In genomic region chr1:230390371-230390770, GRCh38 we compare ENCODE assay signal across 8 cellular contexts. TPM values are rescaled to one million over a fixed set of nuclear protein-coding genes. Genes with fewer than 3 reads are reported as not detected.
"Had no signal": no experiment of that assay in that cellular context is flagged by ENCODE, and none has a peak within 500 bp of the region (broad histone marks: within the 10 kb centered on the region; RNA-seq: fewer than 3 reads in every experiment).

No MANE protein-coding gene starts in this region.

- H3K27ac ChIP-seq: HL-60 had no signal

- DNase-seq: GOT3, H9, HCEC 1CT, KBM-7 had no signal

- ATAC-seq: HepG2 had no signal

- H3K4me3 Mint-ChIP-seq: H9, IgD-negative memory B cell had no signal

- H3K9me3 Mint-ChIP-seq: H9 had no signal

- H3K36me3 Mint-ChIP-seq: IgD-negative memory B cell had no signal

- FAIRE-seq: H54, HepG2 had no signal

- H3K27ac Mint-ChIP-seq: IgD-negative memory B cell had no signal

RNA-seq across cellular contexts. Expression of gene PGBD5, which starts 35.8 kb away (rescaled TPM):
- polyA plus RNA-seq: IgD-negative memory B cell had no signal
